Comparison of ENCODE assay signal across 8 cellular contexts in genomic region chr9:87148391-87149237, GRCh38.
DNase-seq lines count a peak whose midpoint lies in the region; ATAC-seq and TF ChIP-seq lines count a peak whose summit lies in the region.

No MANE protein-coding gene starts in this region.

- H3K9me3 Mint-ChIP-seq in activated CD4-positive, alpha-beta T cell treated with anti-CD3 and anti-CD28 coated beads for 36 hours (ENCODE audit: low read depth): no peaks in the 10 kb centered on the region
- peaks cover 3% of the 10 kb centered on the region for H3K9me3 Mint-ChIP-seq in activated T-helper 17 cell treated with anti-CD3 and anti-CD28 coated beads, Interleukin-2, amount 50 U/mL, for 72 hours
- no peaks in the 10 kb centered on the region for H3K9me3 Mint-ChIP-seq in natural killer cell treated with Interleukin-12 subunit alpha and Interleukin-12 subunit beta and Interleukin-15 and Interleukin-18, amount 100 ng/mL, for 72 hours

- peak overlapping the region; percentile 68 to 91 (median 88) for H3K27ac ChIP-seq in gastroesophageal sphincter

- no peak for TF ChIP-seq POLR2A in gastroesophageal sphincter (IDR thresholded peaks at IDR 0.05)

- H3K4me1 Mint-ChIP-seq in activated CD4-positive, alpha-beta T cell treated with anti-CD3 and anti-CD28 coated beads for 36 hours: peaks cover 6% of the 10 kb centered on the region
- H3K4me1 Mint-ChIP-seq in activated T-helper 17 cell treated with anti-CD3 and anti-CD28 coated beads, Interleukin-2, amount 50 U/mL, for 72 hours: no peaks in the 10 kb centered on the region
- H3K4me1 Mint-ChIP-seq in natural killer cell treated with Interleukin-12 subunit alpha and Interleukin-12 subunit beta and Interleukin-15 and Interleukin-18, amount 100 ng/mL, for 72 hours (ENCODE audit: low read depth in 2 of 2): peaks cover 4 to 5% of the 10 kb centered on the region in 2 donors

- no peak overlapping the region for H3K27ac Mint-ChIP-seq in activated CD4-positive, alpha-beta T cell treated with anti-CD3 and anti-CD28 coated beads for 36 hours
- H3K27ac Mint-ChIP-seq in activated T-helper 17 cell treated with anti-CD3 and anti-CD28 coated beads, Interleukin-2, amount 50 U/mL, for 72 hours: no peak overlapping the region
- peak overlapping the region in 1 of 2 donors; percentile 65 for H3K27ac Mint-ChIP-seq in natural killer cell treated with Interleukin-12 subunit alpha and Interleukin-12 subunit beta and Interleukin-15 and Interleukin-18, amount 100 ng/mL, for 72 hours

- CTCF ChIA-PET in activated CD4-positive, alpha-beta T cell treated with anti-CD3 and anti-CD28 coated beads for 36 hours (lab: Charles Lee): no interaction called here

- no peaks in the 10 kb centered on the region for H3K27me3 ChIP-seq in gastroesophageal sphincter

- WGBS in gastroesophageal sphincter (ENCODE audit: low coverage in 1 of 2), 2 donors: 9 to 59% methylated on average over 4 to 11 of the region's 51 CpGs

- H3K4me1 ChIP-seq in gastroesophageal sphincter: peaks cover 0 to 18% (median 12%) of the 10 kb centered on the region in 3 donors

- POLR2A ChIA-PET in activated CD4-positive, alpha-beta T cell treated with anti-CD3 and anti-CD28 coated beads for 36 hours (lab: Charles Lee): no interaction called here

- no peaks in the 10 kb centered on the region for H3K36me3 Mint-ChIP-seq in activated CD4-positive, alpha-beta T cell treated with anti-CD3 and anti-CD28 coated beads for 36 hours (ENCODE audit: low read depth)
- H3K36me3 Mint-ChIP-seq in activated T-helper 17 cell treated with anti-CD3 and anti-CD28 coated beads, Interleukin-2, amount 50 U/mL, for 72 hours (ENCODE audit: low read depth): no peaks in the 10 kb centered on the region
- no peaks in the 10 kb centered on the region for H3K36me3 Mint-ChIP-seq in natural killer cell treated with Interleukin-12 subunit alpha and Interleukin-12 subunit beta and Interleukin-15 and Interleukin-18, amount 100 ng/mL, for 72 hours

- TF ChIP-seq EP300 in gastroesophageal sphincter (IDR thresholded peaks at IDR 0.05): no peak

- intact Hi-C loops in activated CD4-positive, alpha-beta T cell treated with anti-CD3 and anti-CD28 coated beads for 36 hours (cut with DNase I, micrococcal nuclease): no loop called here

- H3K4me3 ChIP-seq in gastroesophageal sphincter: peak overlapping the region; percentile 20 to 50

- no peak for ATAC-seq in activated CD4-positive, alpha-beta T cell treated with anti-CD3 and anti-CD28 coated beads for 36 hours
- ATAC-seq in activated T-helper 17 cell treated with anti-CD3 and anti-CD28 coated beads, Interleukin-2, amount 50 U/mL, for 72 hours (replicated peaks): no peak
- ATAC-seq in gastroesophageal sphincter (peak; percentile 93), HG03439 (IDR thresholded peaks at IDR 0.05; ENCODE audit: unreplicated experiment) (no peak), HG03045 (IDR thresholded peaks at IDR 0.05; ENCODE audit: unreplicated experiment) (no peak)
- ATAC-seq in natural killer cell treated with Interleukin-12 subunit alpha and Interleukin-12 subunit beta and Interleukin-15 and Interleukin-18, amount 100 ng/mL, for 72 hours: no peak

- H3K4me3 Mint-ChIP-seq in activated CD4-positive, alpha-beta T cell treated with anti-CD3 and anti-CD28 coated beads for 36 hours: peak overlapping the region; percentile 36
- H3K4me3 Mint-ChIP-seq in activated T-helper 17 cell treated with anti-CD3 and anti-CD28 coated beads, Interleukin-2, amount 50 U/mL, for 72 hours: peak overlapping the region; percentile 51
- peak overlapping the region; percentile 78 for H3K4me3 Mint-ChIP-seq in natural killer cell treated with Interleukin-12 subunit alpha and Interleukin-12 subunit beta and Interleukin-15 and Interleukin-18, amount 100 ng/mL, for 72 hours

- peaks cover 52% of the 10 kb centered on the region for H3K27me3 Mint-ChIP-seq in activated CD4-positive, alpha-beta T cell treated with anti-CD3 and anti-CD28 coated beads for 36 hours
- H3K27me3 Mint-ChIP-seq in activated T-helper 17 cell treated with anti-CD3 and anti-CD28 coated beads, Interleukin-2, amount 50 U/mL, for 72 hours: peaks cover 41% of the 10 kb centered on the region
- H3K27me3 Mint-ChIP-seq in natural killer cell treated with Interleukin-12 subunit alpha and Interleukin-12 subunit beta and Interleukin-15 and Interleukin-18, amount 100 ng/mL, for 72 hours: peaks cover 44 to 63% of the 10 kb centered on the region in 2 donors

- H3K36me3 ChIP-seq in gastroesophageal sphincter: no peaks in the 10 kb centered on the region

- H3K9me3 ChIP-seq in gastroesophageal sphincter: no peaks in the 10 kb centered on the region

- peak; percentile 16 for DNase-seq in activated CD4-positive, alpha-beta T cell treated with anti-CD3 and anti-CD28 coated beads for 36 hours
- DNase-seq in activated CD4-positive, alpha-beta T cell treated with anti-CD3 and anti-CD28 coated beads for 4 hours: no peak
- DNase-seq in natural killer cell treated with Interleukin-12 subunit alpha and Interleukin-12 subunit beta and Interleukin-15 and Interleukin-18, amount 100 ng/mL, for 72 hours (ENCODE audit: low spot score): no peak
- no peak for DNase-seq in GM20000 (ENCODE audit: low spot score)

- TF ChIP-seq CTCF in gastroesophageal sphincter (IDR thresholded peaks at IDR 0.05) (peak in 3 of 4 experiments; percentile 46 to 47 (median 47)), GM20000 (IDR thresholded peaks at IDR 0.05; ENCODE audit: extremely low read depth, missing control alignments) (no peak)
